8 cellular contexts compared by ENCODE assay signal in genomic region chr7:876077-876971, GRCh38. TPM values are rescaled to one million over a fixed set of nuclear protein-coding genes. Genes with fewer than 3 reads are reported as not detected.
A peak's percentile ranks its signal among the peaks of the same experiment; 100 is the strongest.
DNase-seq lines count a peak whose midpoint lies in the region; FAIRE-seq and TF ChIP-seq lines count a peak whose summit lies in the region.

Gene GET4 (plus strand): TSS chr7:876554. CDS start chr7:876646, 92 bp downstream.

- H3K27ac ChIP-seq in SJCRH30 = no peak within 1 kb of the TSS
- peak within 1 kb of the TSS; percentile 90 for H3K27ac ChIP-seq in neutrophil
- H3K27ac ChIP-seq in substantia nigra (ENCODE audit: low read depth, low read length, poor library complexity, severe bottlenecking) = peak within 1 kb of the TSS; percentile 82

- H3K9ac ChIP-seq in ES-I3 (ENCODE audit: low read depth, low read length) = peak within 1 kb of the TSS; percentile 90

- TF ChIP-seq POLR2A in H54 (IDR thresholded peaks at IDR 0.05; ENCODE audit: low read depth, low read length) = peak; percentile 91

- H3K4me1 ChIP-seq in ES-I3 (ENCODE audit: insufficient read depth, low read length) (peaks cover 3% of the 10 kb centered on the region; the same call in 1 of the 2 replicates), SJCRH30 (no peaks in the 10 kb centered on the region), neutrophil (ENCODE audit: control insufficient read depth in 1 of 2, insufficient read depth in 1 of 2, low read depth in 1 of 2, low read length in 1 of 2) (peaks cover 17 to 21% of the 10 kb centered on the region in 2 experiments)

- DNase-seq in H54 (ENCODE audit: insufficient read length, low spot score) (peak; percentile 98), M059J (ENCODE audit: low read depth) (peak; percentile 85), SJCRH30 (peak; percentile 72 to 85), frontal cortex (ENCODE audit: low spot score in 2 of 2) (peak; percentile 91 to 93), substantia nigra (lab: John Stamatoyannopoulos, UW) (peak; percentile 81 to 100 (median 98))
- DNase-seq in activated naive CD4-positive, alpha-beta T cell (lab: John Stamatoyannopoulos, UW) = peak; percentile 95 to 99 (median 97)

- H3K27me3 ChIP-seq in SJCRH30 = no peaks in the 10 kb centered on the region
- no peaks in the 10 kb centered on the region for H3K27me3 ChIP-seq in neutrophil

- peak; percentile 20 for TF ChIP-seq CTCF in neutrophil (IDR thresholded peaks at IDR 0.05)

- H3K4me3 ChIP-seq in SJCRH30 (peak within 1 kb of the TSS; percentile 90), neutrophil (ENCODE audit: low read depth in 1 of 2, low read length in 1 of 2) (peak within 1 kb of the TSS; percentile 71 to 88)

- peaks cover 4% of the 10 kb centered on the region; the same call in 1 of the 2 replicates for H3K36me3 ChIP-seq in ES-I3 (ENCODE audit: insufficient read depth, low read length)
- H3K36me3 ChIP-seq in SJCRH30 = 0 out of 2 replicates have a peak, but pooled peaks cover 2% of the 10 kb centered on the region
- peaks cover 4% of the 10 kb centered on the region for H3K36me3 ChIP-seq in neutrophil

- FAIRE-seq in H54 (lab: Jason Lieb, UNC) = no peak
- no peak for FAIRE-seq in frontal cortex (lab: Jason Lieb, UNC)

- H3K9me3 ChIP-seq in ES-I3 (ENCODE audit: control insufficient read depth, insufficient read depth, low read length) (no peaks in the 10 kb centered on the region), SJCRH30 (replicated peaks) (no peaks in the 10 kb centered on the region), neutrophil (no peaks in the 10 kb centered on the region)

RNA-seq across cellular contexts. Expression of gene GET4, which starts in this region (rescaled TPM):
- 16.5 and 26.9 TPM in 2 replicates for total RNA-seq in M059J (2014; rRNA removed; shearing (Covaris generic))
- total RNA-seq in SJCRH30 (2014; rRNA removed; shearing (Covaris generic)) = 21.4 and 22.0 TPM in 2 replicates
- 20.8 TPM for total RNA-seq in frontal cortex
